In genomic region chr13:65378484-65378883, GRCh38 we compare ENCODE assay signal across 7 cellular contexts.
"Had no signal": no experiment of that assay in that cellular context is flagged by ENCODE, and none has a peak within 500 bp of the region (broad histone marks: within the 10 kb centered on the region; RNA-seq: fewer than 3 reads in every experiment).

No MANE protein-coding gene starts in this region.

- ATAC-seq: HCT116, K562 had no signal

- H3K27ac Mint-ChIP-seq: HFFc6 had no signal

- H3K36me3 ChIP-seq: HAP-1 had no signal

- H2AFZ ChIP-seq: GM23248 had no signal

- FAIRE-seq: HTR-8/SVneo, K562 had no signal

- H3K9me3 ChIP-seq: HAP-1 had no signal

- H3K4me3 Mint-ChIP-seq: HFFc6 had no signal

- H3K4me1 ChIP-seq: HAP-1 had no signal

- H3K27ac ChIP-seq: GM23248 had no signal

- H3K4me3 ChIP-seq: GM23248, HAP-1, K562 had no signal

- H3K9ac ChIP-seq: GM23248 had no signal

- DNase-seq: GM23248, H7 had no signal
